Comparison of ENCODE assay signal across 21 cellular contexts in the genomic region with DNA sequence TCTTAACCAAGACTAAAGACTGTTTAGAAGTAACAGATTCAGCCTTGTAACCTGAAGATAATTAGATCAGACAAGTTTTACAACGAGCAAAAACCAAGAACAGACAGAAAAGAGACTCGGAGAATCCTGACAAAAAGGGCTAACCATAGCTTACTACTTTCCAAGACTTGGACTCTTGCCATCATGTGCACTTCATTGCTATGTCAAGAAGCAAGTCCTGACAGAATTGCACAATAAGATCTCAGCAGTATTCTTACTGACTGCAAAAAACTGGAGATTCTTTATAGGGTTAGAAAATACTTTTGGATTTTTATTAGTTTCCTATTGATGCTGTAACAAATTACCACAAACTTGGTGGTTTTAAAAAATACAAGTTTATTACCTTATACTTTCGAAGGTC.
A peak's percentile ranks its signal among the peaks of the same experiment; 100 is the strongest.
DNase-seq lines count a peak whose midpoint lies in the region; ATAC-seq and TF ChIP-seq lines count a peak whose summit lies in the region.
"Had no signal": no experiment of that assay in that cellular context is flagged by ENCODE, and none has a peak within 500 bp of the region (broad histone marks: within the 10 kb centered on the region; RNA-seq: fewer than 3 reads in every experiment).

No MANE protein-coding gene starts in this region.

- H3K79me2 ChIP-seq in PC-3 (ENCODE audit: low read length), result no peaks in the 10 kb centered on the region
- H3K79me2 ChIP-seq: parathyroid adenoma had no signal

- H3K27me3 Mint-ChIP-seq in activated T-cell treated with anti-CD3 and anti-CD28 coated beads, Interleukin-2, amount 50 U/mL, for 24 hours, result no peaks in the 10 kb centered on the region
- H3K27me3 Mint-ChIP-seq: activated B cell treated with CpG ODN at 0.5 μM for 24 hours; activated CD4-positive, alpha-beta memory T cell treated with anti-CD3 and anti-CD28 coated beads for 36 hours had no signal

- no peak for TF ChIP-seq CTCF in PC-3 (conservative IDR thresholded peaks at IDR 0.05; ENCODE audit: low read depth, low read length)
- TF ChIP-seq CTCF in epithelial cell of esophagus (IDR thresholded peaks at IDR 0.05; ENCODE audit: insufficient read depth, low read depth, low read length, missing control alignments), result no peak
- TF ChIP-seq CTCF in coronary artery (IDR thresholded peaks at IDR 0.05), result no peak

- CTCF ChIA-PET in PC-3 (lab: Charles Lee), result no interaction called here

- intact Hi-C loops in PC-3 (cut with micrococcal nuclease), result no loop called here

- no peaks in the 10 kb centered on the region for H3K27me3 ChIP-seq in PC-3 (ENCODE audit: low read length)
- H3K27me3 ChIP-seq: uterus had no signal

- no peak overlapping the region for H2AFZ ChIP-seq in PC-3 (ENCODE audit: low read length)
- H2AFZ ChIP-seq: GM23338, parathyroid adenoma had no signal

- no peak overlapping the region for H3K9ac ChIP-seq in PC-3 (ENCODE audit: low read length)
- H3K9ac ChIP-seq: parathyroid adenoma had no signal

- no TSS peak for BruUV-seq in PC-3 (replicated peaks; lab: Mats Ljungman, UMichigan)

- no peaks in the 10 kb centered on the region for H3F3A ChIP-seq in PC-3 (ENCODE audit: low read length, unreplicated experiment)

- ATAC-seq in PC-3, result no peak
- no peak for ATAC-seq in GM21367 (IDR thresholded peaks at IDR 0.05; ENCODE audit: unreplicated experiment)
- ATAC-seq: GM23338 had no signal

- H3K36me3 Mint-ChIP-seq in activated T-cell treated with anti-CD3 and anti-CD28 coated beads, Interleukin-2, amount 50 U/mL, for 24 hours (ENCODE audit: low read depth), result no peaks in the 10 kb centered on the region
- H3K36me3 Mint-ChIP-seq: activated CD4-positive, alpha-beta memory T cell treated with anti-CD3 and anti-CD28 coated beads for 36 hours had no signal

- no peak overlapping the region for H3K4me3 ChIP-seq in PC-3 (ENCODE audit: low read length)
- H3K4me3 ChIP-seq in epithelial cell of esophagus (ENCODE audit: low read length), result no peak overlapping the region
- H3K4me3 ChIP-seq in coronary artery, result no peak overlapping the region
- H3K4me3 ChIP-seq: GM23338, uterus had no signal

- H3K9me2 ChIP-seq in PC-3 (replicated peaks; ENCODE audit: low read length), result no peaks in the 10 kb centered on the region

- no peaks in the 10 kb centered on the region for H3K36me3 ChIP-seq in PC-3 (ENCODE audit: low read depth, low read length)
- H3K36me3 ChIP-seq: uterus had no signal

- H3K4me1 ChIP-seq in PC-3 (ENCODE audit: insufficient read depth, low read length), result no peaks in the 10 kb centered on the region
- H3K4me1 ChIP-seq: parathyroid adenoma, uterus had no signal

- TF ChIP-seq RAD21 in Ishikawa (IDR thresholded peaks at IDR 0.05; ENCODE audit: low read depth), result no peak

- peak; percentile 14 for DNase-seq in PC-3
- DNase-seq in epithelial cell of esophagus (ENCODE audit: low read depth), result peak; percentile 45
- peak; percentile 14 for DNase-seq in non-pigmented ciliary epithelial cell (ENCODE audit: low read depth)
- DNase-seq in coronary artery (ENCODE audit: low spot score), result no peak
- no peak for DNase-seq in activated naive CD4-positive, alpha-beta T cell (lab: John Stamatoyannopoulos, UW)
- no peak for DNase-seq in activated T-cell treated with anti-CD3 and anti-CD28 coated beads, Interleukin-2, amount 50 U/mL, for 24 hours
- DNase-seq: activated B cell treated with CpG ODN at 0.5 μM for 24 hours; activated CD4-positive, alpha-beta memory T cell treated with anti-CD3 and anti-CD28 coated beads for 36 hours; activated gamma-delta T cell treated with Interleukin-2 at 50 U/mL for 16 hours; Calu3; effector memory CD4-positive, alpha-beta T cell; head of caudate nucleus; NCI-H2081 treated with DMSO at 0.1 percent for 48 hours; nephron progenitor cell; RPMI8226; uterus had no signal

- peaks cover 6% of the 10 kb centered on the region for H3K9me3 Mint-ChIP-seq in activated T-cell treated with anti-CD3 and anti-CD28 coated beads, Interleukin-2, amount 50 U/mL, for 24 hours
- H3K9me3 Mint-ChIP-seq: GM23338, nephron progenitor cell had no signal

- TF ChIP-seq EP300 in Ishikawa (IDR thresholded peaks at IDR 0.05; ENCODE audit: borderline replicate concordance), result no peak

- no peak overlapping the region for H3K4me3 Mint-ChIP-seq in activated T-cell treated with anti-CD3 and anti-CD28 coated beads, Interleukin-2, amount 50 U/mL, for 24 hours
- H3K4me3 Mint-ChIP-seq: activated B cell treated with CpG ODN at 0.5 μM for 24 hours; activated CD4-positive, alpha-beta memory T cell treated with anti-CD3 and anti-CD28 coated beads for 36 hours; GM23338; nephron progenitor cell had no signal

- no peaks in the 10 kb centered on the region for H3K9me3 ChIP-seq in PC-3 (ENCODE audit: low read length)
- H3K9me3 ChIP-seq: uterus had no signal

- no peak overlapping the region for H3K4me2 ChIP-seq in PC-3 (ENCODE audit: low read length)
- H3K4me2 ChIP-seq: GM23338 had no signal

- H3K27ac ChIP-seq in PC-3 (ENCODE audit: low read length), result no peak overlapping the region
- no peak overlapping the region for H3K27ac ChIP-seq in coronary artery
- H3K27ac ChIP-seq: C4-2B, parathyroid adenoma, uterus had no signal

- no peaks in the 10 kb centered on the region for H3K4me1 Mint-ChIP-seq in activated T-cell treated with anti-CD3 and anti-CD28 coated beads, Interleukin-2, amount 50 U/mL, for 24 hours (ENCODE audit: low read depth)
- H3K4me1 Mint-ChIP-seq: activated B cell treated with CpG ODN at 0.5 μM for 24 hours, GM23338, nephron progenitor cell had no signal

- no peaks in the 10 kb centered on the region for H4K20me1 ChIP-seq in PC-3 (ENCODE audit: low read length)

- H3K27ac Mint-ChIP-seq in activated T-cell treated with anti-CD3 and anti-CD28 coated beads, Interleukin-2, amount 50 U/mL, for 24 hours, result no peak overlapping the region
- H3K27ac Mint-ChIP-seq: activated B cell treated with CpG ODN at 0.5 μM for 24 hours; activated CD4-positive, alpha-beta memory T cell treated with anti-CD3 and anti-CD28 coated beads for 36 hours; GM23338; nephron progenitor cell had no signal

- POLR2A ChIA-PET in PC-3 (lab: Charles Lee; ENCODE audit: unreplicated experiment), result no interaction called here

TF ChIP-seq in Ishikawa, 13 proteins besides CTCF, POLR2A, EP300 and RAD21:
- TF ChIP-seq, protein P1, sequence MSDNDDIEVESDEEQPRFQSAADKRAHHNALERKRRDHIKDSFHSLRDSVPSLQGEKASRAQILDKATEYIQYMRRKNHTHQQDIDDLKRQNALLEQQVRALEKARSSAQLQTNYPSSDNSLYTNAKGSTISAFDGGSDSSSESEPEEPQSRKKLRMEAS (IDR thresholded peaks at IDR 0.05), result no peak
- TF ChIP-seq TAF1 (IDR thresholded peaks at IDR 0.05; ENCODE audit: low read depth) (no peak), CEBPB (IDR thresholded peaks at IDR 0.05) (peak; percentile 76), TEAD4 (IDR thresholded peaks at IDR 0.05) (no peak)
- TF ChIP-seq, protein P2, sequence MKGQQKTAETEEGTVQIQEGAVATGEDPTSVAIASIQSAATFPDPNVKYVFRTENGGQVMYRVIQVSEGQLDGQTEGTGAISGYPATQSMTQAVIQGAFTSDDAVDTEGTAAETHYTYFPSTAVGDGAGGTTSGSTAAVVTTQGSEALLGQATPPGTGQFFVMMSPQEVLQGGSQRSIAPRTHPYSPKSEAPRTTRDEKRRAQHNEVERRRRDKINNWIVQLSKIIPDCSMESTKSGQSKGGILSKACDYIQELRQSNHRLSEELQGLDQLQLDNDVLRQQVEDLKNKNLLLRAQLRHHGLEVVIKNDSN (IDR thresholded peaks at IDR 0.05), result no peak

Comparison
In these comparisons a context has a peak if more than half of its experiments do, and no peak if none do; other contexts are left out.
1. DNase-seq: peak in PC-3 (single experiment), epithelial cell of esophagus (single experiment) and non-pigmented ciliary epithelial cell (single experiment); none in coronary artery (single experiment), activated naive CD4-positive, alpha-beta T cell (0 of 4) and activated T-cell treated with anti-CD3 and anti-CD28 coated beads, Interleukin-2, amount 50 U/mL, for 24 hours (single experiment).